In genomic region chr7:55183897-55184296, GRCh38 we compare ENCODE assay signal across 24 cellular contexts.
"Had no signal": no experiment of that assay in that cellular context is flagged by ENCODE, and none has a peak within 500 bp of the region (broad histone marks: within the 10 kb centered on the region; RNA-seq: fewer than 3 reads in every experiment).

No MANE protein-coding gene starts in this region.

- ATAC-seq: activated T-helper 17 cell treated with anti-CD3 and anti-CD28 coated beads, Interleukin-2, amount 50 U/mL, for 72 hours; Panc1 had no signal

- DNase-seq: activated B cell treated with CpG ODN at 0.5 μM for 24 hours; activated CD4-positive, alpha-beta T cell treated with anti-CD3 and anti-CD28 coated beads for 1 hour; activated CD4-positive, alpha-beta T cell treated with anti-CD3 and anti-CD28 coated beads, Interleukin-2, amount 10 ng/mL, durations not matched to agents 24 days and 14 days; activated CD4-positive, alpha-beta T cell treated with anti-CD3 and anti-CD28 coated beads, Interleukin-2, amount 50 U/mL, for 48 hours; activated gamma-delta T cell; activated naive CD4-positive, alpha-beta T cell treated with anti-CD3 and anti-CD28 coated beads for 36 hours; activated T-cell treated with anti-CD3 and anti-CD28 coated beads for 4 hours; activated T-cell treated with anti-CD3 and anti-CD28 coated beads, Interleukin-2, amount 50 U/mL, for 48 hours; amygdala; NCI-H1092 treated with DMSO at 0.1 percent for 48 hours; NCI-H1417 treated with DMSO at 0.1 percent for 48 hours; NCI-H1694; NCI-H2081; NCI-H510A treated with DMSO at 0.1 percent for 48 hours; NCI-H69; NK-92 treated with Interleukin-12 subunit alpha and Interleukin-12 subunit beta, amount 100 ng/mL, for 24 hours; OCI-M1; RPMI8226; SHP77 treated with DMSO at 0.1 percent for 48 hours had no signal

- H3K4me1 Mint-ChIP-seq: activated B cell treated with CpG ODN at 0.5 μM for 24 hours; activated CD4-positive, alpha-beta T cell treated with anti-CD3 and anti-CD28 coated beads, Interleukin-2, amount 10 ng/mL, durations not matched to agents 24 days and 14 days had no signal

- H3K4me3 Mint-ChIP-seq: activated B cell treated with CpG ODN at 0.5 μM for 24 hours; activated CD4-positive, alpha-beta T cell treated with anti-CD3 and anti-CD28 coated beads, Interleukin-2, amount 10 ng/mL, durations not matched to agents 24 days and 14 days; activated naive CD4-positive, alpha-beta T cell treated with anti-CD3 and anti-CD28 coated beads for 36 hours; activated naive CD8-positive, alpha-beta T cell; activated T-helper 17 cell treated with anti-CD3 and anti-CD28 coated beads, Interleukin-2, amount 50 U/mL, for 72 hours; brain; T-helper 1 cell treated with Interleukin-12 subunit alpha and Interleukin-12 subunit beta and Interleukin-4 antibody, amounts not matched to agents 30 μg/mL and 1 μg/mL, for 36 hours had no signal

- H3K36me3 Mint-ChIP-seq: activated naive CD8-positive, alpha-beta T cell had no signal

- H3K9me3 Mint-ChIP-seq: activated B cell treated with CpG ODN at 0.5 μM for 24 hours; activated CD4-positive, alpha-beta T cell treated with anti-CD3 and anti-CD28 coated beads, Interleukin-2, amount 10 ng/mL, durations not matched to agents 24 days and 14 days; activated naive CD4-positive, alpha-beta T cell treated with anti-CD3 and anti-CD28 coated beads for 36 hours; activated T-helper 17 cell treated with anti-CD3 and anti-CD28 coated beads, Interleukin-2, amount 50 U/mL, for 72 hours; brain; T-helper 1 cell treated with Interleukin-12 subunit alpha and Interleukin-12 subunit beta and Interleukin-4 antibody, amounts not matched to agents 30 μg/mL and 1 μg/mL, for 36 hours had no signal

- H3K27ac Mint-ChIP-seq: activated B cell treated with CpG ODN at 0.5 μM for 24 hours; activated CD4-positive, alpha-beta T cell treated with anti-CD3 and anti-CD28 coated beads, Interleukin-2, amount 10 ng/mL, durations not matched to agents 24 days and 14 days; activated naive CD4-positive, alpha-beta T cell treated with anti-CD3 and anti-CD28 coated beads for 36 hours; activated naive CD8-positive, alpha-beta T cell; activated T-helper 17 cell treated with anti-CD3 and anti-CD28 coated beads, Interleukin-2, amount 50 U/mL, for 72 hours; T-helper 1 cell treated with Interleukin-12 subunit alpha and Interleukin-12 subunit beta and Interleukin-4 antibody, amounts not matched to agents 30 μg/mL and 1 μg/mL, for 36 hours had no signal
